27 cellular contexts compared by ENCODE assay signal in genomic region chr1:192227330-192227729, GRCh38.
"Had no signal": no experiment of that assay in that cellular context is flagged by ENCODE, and none has a peak within 500 bp of the region (broad histone marks: within the 10 kb centered on the region; RNA-seq: fewer than 3 reads in every experiment).

No MANE protein-coding gene starts in this region.

- H3K4me3 ChIP-seq: left lung, lower lobe of right lung, pancreas, prostate gland, skin epidermis, spleen, testis, thyroid gland, transverse colon, upper lobe of left lung, vagina had no signal

- H3K4me1 ChIP-seq: left lung, lower lobe of right lung, pancreas, prostate gland, spleen, testis, thyroid gland, transverse colon, upper lobe of left lung, vagina had no signal

- ATAC-seq: left colon; left lung; lower lobe of right lung; naive thymus-derived CD8-positive, alpha-beta T cell; pancreas; right cardiac atrium; sciatic nerve; stimulated activated effector memory CD8-positive, alpha-beta T cell treated with anti-CD3 and anti-CD28 coated beads, Interleukin-12 subunit alpha, Interleukin-12 subunit beta, amount 100 ng/mL, for 72 hours; stimulated activated naive CD8-positive, alpha-beta T cell treated with anti-CD3 and anti-CD28 coated beads, Interleukin-15, amount 100 ng/mL, for 72 hours had no signal

- DNase-seq: hypothalamus; immature natural killer cell; left colon; lower lobe of right lung; mammary epithelial cell; mesenchymal stem cell; naive thymus-derived CD8-positive, alpha-beta T cell; nucleus accumbens; pancreas; retina; right cardiac atrium; spleen; stimulated activated CD4-positive, alpha-beta T cell treated with anti-CD3 and anti-CD28 coated beads, Interleukin-4, amount 100 ng/mL, for 24 hours; stimulated activated naive CD4-positive, alpha-beta T cell; stimulated activated naive CD8-positive, alpha-beta T cell treated with anti-CD3 and anti-CD28 coated beads, Interleukin-15, amount 100 ng/mL, for 72 hours; testis; thyroid gland; transverse colon had no signal

- H3K27ac ChIP-seq: left lung, lower lobe of right lung, pancreas, prostate gland, skin epidermis, spleen, testis, thyroid gland, transverse colon, upper lobe of left lung, vagina had no signal

- H3K36me3 ChIP-seq: left lung, lower lobe of right lung, pancreas, prostate gland, spleen, thyroid gland, transverse colon, upper lobe of left lung, vagina had no signal

- FAIRE-seq: islet of Langerhans, kidney, pancreas had no signal

- H3K27me3 ChIP-seq: left lung, pancreas, spleen, testis, thyroid gland, transverse colon, upper lobe of left lung, vagina had no signal

- H3K9me3 ChIP-seq: left lung, lower lobe of right lung, pancreas, prostate gland, spleen, testis, thyroid gland, transverse colon, upper lobe of left lung, vagina had no signal
